8 cellular contexts compared by ENCODE assay signal in the genomic region with DNA sequence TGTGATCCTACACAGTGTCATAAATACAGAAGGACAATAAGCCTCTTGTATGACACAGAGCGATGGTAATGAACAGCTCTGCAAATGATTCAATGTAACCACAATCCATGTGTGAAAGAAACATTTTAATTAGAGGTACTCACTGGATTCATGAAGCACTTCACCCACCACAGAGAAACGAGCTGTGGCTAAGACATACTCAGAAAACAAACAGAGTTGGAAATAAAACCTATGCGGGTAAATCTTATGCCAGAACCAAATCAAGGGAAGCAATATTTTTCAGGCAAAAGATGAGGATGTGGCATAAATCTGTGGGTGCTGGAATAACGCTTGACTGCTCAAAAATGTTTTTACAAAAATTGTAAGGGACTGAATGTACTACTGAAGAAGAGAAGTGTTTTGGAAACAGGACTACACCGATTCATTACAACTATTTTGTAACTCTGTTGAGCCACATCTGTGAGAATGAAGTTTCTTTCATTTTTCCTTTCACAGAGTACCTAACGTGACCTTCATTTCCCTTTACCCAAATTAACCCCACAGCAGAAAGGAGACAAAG.
DNase-seq lines count a peak whose midpoint lies in the region; ATAC-seq and TF ChIP-seq lines count a peak whose summit lies in the region.

No MANE protein-coding gene starts in this region.

- peaks cover 7% of the 10 kb centered on the region for H3K36me3 Mint-ChIP-seq in neural progenitor cell

- WGBS in mesendoderm (ENCODE audit: extremely low coverage, insufficient coverage, low lambda C conversion rate), result no CpG with 5 or more reads among the region's 6 CpGs

- H3F3A ChIP-seq in neural progenitor cell (ENCODE audit: low read depth), result no peaks in the 10 kb centered on the region

- no peak overlapping the region for H4K8ac ChIP-seq in mesendoderm (ENCODE audit: low read depth, low read length)

- H4K5ac ChIP-seq in mesendoderm (ENCODE audit: low read length), result no peak overlapping the region

- H3K27me3 ChIP-seq in neural progenitor cell, result no peaks in the 10 kb centered on the region
- H3K27me3 ChIP-seq in ascending aorta, result no peaks in the 10 kb centered on the region
- no peaks in the 10 kb centered on the region for H3K27me3 ChIP-seq in mesendoderm (ENCODE audit: insufficient read depth, low read length, poor library complexity)

- H3K27ac Mint-ChIP-seq in neural progenitor cell, result no peak overlapping the region

- no peak overlapping the region for H2BK120ac ChIP-seq in mesendoderm (ENCODE audit: low read depth, low read length)

- H3K4ac ChIP-seq in mesendoderm (ENCODE audit: low read depth, low read length), result no peak overlapping the region

- no peaks in the 10 kb centered on the region for H3K4me1 Mint-ChIP-seq in neural progenitor cell

- ATAC-seq in GM21423 (IDR thresholded peaks at IDR 0.05; ENCODE audit: unreplicated experiment), result peak; percentile 74
- ATAC-seq in stimulated activated naive CD8-positive, alpha-beta T cell treated with anti-CD3 and anti-CD28 coated beads, Interleukin-15, Interleukin-2, amounts not matched to agents 100 U/mL and 50 U/mL, for 24 hours, result peak; percentile 96

- peak; percentile 39 for DNase-seq in GM04503 (ENCODE audit: low read depth)
- peak; percentile 63 for DNase-seq in HT1080 (ENCODE audit: low read depth)
- DNase-seq in choroid plexus epithelial cell (ENCODE audit: low read depth), result peak; percentile 67
- no peak for DNase-seq in stimulated activated naive CD8-positive, alpha-beta T cell treated with anti-CD3 and anti-CD28 coated beads, Interleukin-15, Interleukin-2, amounts not matched to agents 100 U/mL and 50 U/mL, for 24 hours
- no peak for DNase-seq in neural progenitor cell (ENCODE audit: low spot score)
- DNase-seq in ascending aorta (ENCODE audit: low spot score in 2 of 2), result no peak
- DNase-seq in mesendoderm, result no peak

- H3K36me3 ChIP-seq in neural progenitor cell, result no peaks in the 10 kb centered on the region
- no peaks in the 10 kb centered on the region for H3K36me3 ChIP-seq in ascending aorta
- H3K36me3 ChIP-seq in mesendoderm (ENCODE audit: control insufficient read depth, insufficient read depth, low read length), result no peaks in the 10 kb centered on the region

- H3K18ac ChIP-seq in mesendoderm (ENCODE audit: low read length), result no peak overlapping the region

- no peaks in the 10 kb centered on the region for H3K79me2 ChIP-seq in neural progenitor cell (ENCODE audit: low read depth)
- no peaks in the 10 kb centered on the region for H3K79me2 ChIP-seq in mesendoderm (ENCODE audit: control insufficient read depth, insufficient read depth, low read length)

- no peak overlapping the region for H3K23ac ChIP-seq in mesendoderm (ENCODE audit: low read length)

- H3K27ac ChIP-seq in neural progenitor cell (no peak overlapping the region), ascending aorta (no peak overlapping the region), mesendoderm (ENCODE audit: low read depth, low read length) (no peak overlapping the region)

- H2BK15ac ChIP-seq in mesendoderm (replicated peaks; ENCODE audit: low read depth), result no peak overlapping the region

- H3K4me3 Mint-ChIP-seq in neural progenitor cell, result no peak overlapping the region

- no peaks in the 10 kb centered on the region for H3K79me1 ChIP-seq in mesendoderm (ENCODE audit: low read length)

- no peak overlapping the region for H2BK5ac ChIP-seq in mesendoderm (ENCODE audit: low read length)

- TF ChIP-seq CTCF in choroid plexus epithelial cell (conservative IDR thresholded peaks at IDR 0.05; ENCODE audit: low read depth, low read length) (no peak), neural progenitor cell (IDR thresholded peaks at IDR 0.05) (no peak), ascending aorta (IDR thresholded peaks at IDR 0.05) (no peak)

- no peaks in the 10 kb centered on the region for H4K20me1 ChIP-seq in neural progenitor cell (ENCODE audit: low read depth)

- H3K9ac ChIP-seq in neural progenitor cell (no peak overlapping the region), mesendoderm (ENCODE audit: low read length) (no peak overlapping the region)

- H3K4me2 ChIP-seq in neural progenitor cell, result no peak overlapping the region
- no peak overlapping the region for H3K4me2 ChIP-seq in mesendoderm (ENCODE audit: low read length)

- H3K4me3 ChIP-seq in choroid plexus epithelial cell (ENCODE audit: low read depth, low read length) (no peak overlapping the region), neural progenitor cell (no peak overlapping the region), ascending aorta (no peak overlapping the region), mesendoderm (ENCODE audit: low read length) (no peak overlapping the region)

- H3K56ac ChIP-seq in mesendoderm (ENCODE audit: low read length), result no peak overlapping the region

- no peak overlapping the region for H2AFZ ChIP-seq in neural progenitor cell (replicated peaks)

- no peak overlapping the region for H2AK5ac ChIP-seq in mesendoderm (ENCODE audit: low read length)

- H3K9me3 ChIP-seq in neural progenitor cell (ENCODE audit: low read depth) (no peaks in the 10 kb centered on the region), ascending aorta (no peaks in the 10 kb centered on the region)

- H3K9me3 Mint-ChIP-seq in neural progenitor cell, result peaks cover 6% of the 10 kb centered on the region

- H3K4me1 ChIP-seq in neural progenitor cell (no peaks in the 10 kb centered on the region), ascending aorta (no peaks in the 10 kb centered on the region), mesendoderm (ENCODE audit: control insufficient read depth, low read depth, low read length) (no peaks in the 10 kb centered on the region)

- intact Hi-C loops in ascending aorta (cut with DNase I), result no loop called here

- no peaks in the 10 kb centered on the region for H3K27me3 Mint-ChIP-seq in neural progenitor cell (ENCODE audit: insufficient read depth, low read depth)

Comparison
In these comparisons a context has a peak if more than half of its experiments do, and no peak if none do; other contexts are left out.
1. DNase-seq: peak in GM04503 (single experiment), HT1080 (single experiment) and choroid plexus epithelial cell (single experiment); none in stimulated activated naive CD8-positive, alpha-beta T cell treated with anti-CD3 and anti-CD28 coated beads, Interleukin-15, Interleukin-2, amounts not matched to agents 100 U/mL and 50 U/mL, for 24 hours (single experiment), neural progenitor cell (single experiment), ascending aorta (0 of 2) and mesendoderm (single experiment).